In the genomic region with DNA sequence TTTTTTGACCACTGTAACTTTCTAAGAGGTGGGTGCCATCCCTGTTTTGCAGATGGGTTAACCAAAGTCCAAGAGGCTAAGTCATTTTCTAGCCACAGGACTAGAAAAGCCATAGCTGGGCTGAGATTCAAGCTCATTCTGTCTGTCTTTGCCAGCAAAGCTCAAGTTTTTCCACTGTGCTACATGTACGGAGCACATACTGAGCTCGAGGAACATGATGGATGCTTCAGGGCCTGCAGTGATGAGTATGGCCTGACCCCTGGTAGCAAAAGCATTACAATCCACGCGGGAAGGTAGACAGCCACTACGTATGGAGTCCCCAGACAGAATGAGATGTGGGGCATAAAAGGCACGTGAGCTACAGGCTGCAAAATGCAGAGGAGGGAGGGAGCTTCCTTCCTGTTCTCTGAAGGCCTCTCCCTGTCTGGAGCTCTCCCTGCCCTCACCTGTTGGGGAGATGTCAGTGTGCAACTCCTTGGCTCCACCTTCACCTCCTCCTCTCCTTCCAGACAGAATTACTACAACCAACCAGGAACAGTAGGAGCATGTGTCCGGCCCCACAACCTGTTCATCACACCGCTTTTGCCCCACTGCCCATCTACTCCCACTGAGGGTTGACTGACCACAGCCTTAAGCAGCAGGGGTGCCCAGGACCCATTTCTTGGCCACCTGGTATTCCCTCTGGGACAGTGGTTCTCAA, we compare ENCODE assay signal across 12 cellular contexts. TPM values are rescaled to one million over a fixed set of nuclear protein-coding genes. Genes with fewer than 3 reads are reported as not detected.
DNase-seq lines count a peak whose midpoint lies in the region; ATAC-seq and TF ChIP-seq lines count a peak whose summit lies in the region.
"Had no signal": no experiment of that assay in that cellular context is flagged by ENCODE, and none has a peak within 500 bp of the region (broad histone marks: within the 10 kb centered on the region; RNA-seq: fewer than 3 reads in every experiment).

No MANE protein-coding gene starts in this region.

- H3K27me3 Mint-ChIP-seq in activated T-cell treated with anti-CD3 and anti-CD28 coated beads, Interleukin-2, amount 50 U/mL, for 72 hours (ENCODE audit: low read depth): no peaks in the 10 kb centered on the region
- H3K27me3 Mint-ChIP-seq in activated CD8-positive, alpha-beta T cell treated with anti-CD3 and anti-CD28 coated beads for 36 hours: no peaks in the 10 kb centered on the region

- H3K36me3 ChIP-seq in thymus (ENCODE audit: control insufficient read depth, insufficient read depth): peaks cover 8% of the 10 kb centered on the region
- H3K36me3 ChIP-seq: BE2C, cardiac muscle cell had no signal

- no peak for TF ChIP-seq CTCF in activated CD8-positive, alpha-beta T cell treated with anti-CD3 and anti-CD28 coated beads for 36 hours (IDR thresholded peaks at IDR 0.05)

- no peaks in the 10 kb centered on the region for H3K9me3 Mint-ChIP-seq in activated T-cell treated with anti-CD3 and anti-CD28 coated beads, Interleukin-2, amount 50 U/mL, for 72 hours
- no peaks in the 10 kb centered on the region for H3K9me3 Mint-ChIP-seq in activated CD8-positive, alpha-beta T cell treated with anti-CD3 and anti-CD28 coated beads for 36 hours

- H3K4me3 ChIP-seq in right cardiac atrium (ENCODE audit: low read length) (no peak overlapping the region), thymus (ENCODE audit: low read length) (no peak overlapping the region)
- H3K4me3 ChIP-seq: cardiac muscle cell had no signal

- peak overlapping the region; percentile 95 for H3K27ac Mint-ChIP-seq in activated T-cell treated with anti-CD3 and anti-CD28 coated beads, Interleukin-2, amount 50 U/mL, for 72 hours
- peak overlapping the region; percentile 82 for H3K27ac Mint-ChIP-seq in activated CD8-positive, alpha-beta T cell treated with anti-CD3 and anti-CD28 coated beads for 36 hours

- H3K9me3 ChIP-seq in right cardiac atrium (ENCODE audit: control insufficient read depth, low read length): no peaks in the 10 kb centered on the region
- H3K9me3 ChIP-seq in thymus (ENCODE audit: control insufficient read depth): no peaks in the 10 kb centered on the region
- H3K9me3 ChIP-seq: BE2C had no signal

- 49% methylated on average over 8 of the region's 8 CpGs for whole genome bisulfite sequencing in right cardiac atrium
- 56% methylated on average over 8 of the region's 8 CpGs for WGBS in thymus

- POLR2A ChIA-PET in activated CD8-positive, alpha-beta T cell treated with anti-CD3 and anti-CD28 coated beads for 36 hours (lab: Charles Lee): interaction anchor here (0.8 to 5.1 kb wide), 4 partner anchors 9 to 26 kb away, joined by 3 to 30 read pairs (median 12); partner anchors contain the start of gene ITPRIP

- H3K4me1 ChIP-seq in right cardiac atrium (ENCODE audit: control insufficient read depth, insufficient read depth, low read length) (peaks cover 76% of the 10 kb centered on the region), thymus (ENCODE audit: control insufficient read depth, insufficient read depth, low read length) (peaks cover 33% of the 10 kb centered on the region)
- H3K4me1 ChIP-seq: BE2C had no signal

- intact Hi-C loops in activated CD8-positive, alpha-beta T cell treated with anti-CD3 and anti-CD28 coated beads for 36 hours (cut with micrococcal nuclease): no loop called here
- intact Hi-C loops in right cardiac atrium (cut with DNase I): no loop called here

- H3K27me3 ChIP-seq in right cardiac atrium (ENCODE audit: control insufficient read depth, insufficient read depth) (no peaks in the 10 kb centered on the region), thymus (ENCODE audit: control insufficient read depth, insufficient read depth) (no peaks in the 10 kb centered on the region)
- H3K27me3 ChIP-seq: BE2C, cardiac muscle cell had no signal

- H3K4me3 Mint-ChIP-seq in activated T-cell treated with anti-CD3 and anti-CD28 coated beads, Interleukin-2, amount 50 U/mL, for 72 hours: peak overlapping the region; percentile 55 to 65
- peak overlapping the region; percentile 16 for H3K4me3 Mint-ChIP-seq in activated CD8-positive, alpha-beta T cell treated with anti-CD3 and anti-CD28 coated beads for 36 hours

- H3K4me1 Mint-ChIP-seq in activated T-cell treated with anti-CD3 and anti-CD28 coated beads, Interleukin-2, amount 50 U/mL, for 72 hours (ENCODE audit: low read depth): peaks cover 70% of the 10 kb centered on the region
- H3K4me1 Mint-ChIP-seq in activated CD8-positive, alpha-beta T cell treated with anti-CD3 and anti-CD28 coated beads for 36 hours (ENCODE audit: low read depth): peaks cover 85% of the 10 kb centered on the region

- ATAC-seq in activated T-cell treated with anti-CD3 and anti-CD28 coated beads, Interleukin-2, amount 50 U/mL, for 72 hours (replicated peaks in 1 of 2): no peak
- ATAC-seq in activated CD8-positive, alpha-beta T cell treated with anti-CD3 and anti-CD28 coated beads for 36 hours: no peak
- ATAC-seq in right cardiac atrium: no peak

- H3K27ac ChIP-seq in right cardiac atrium (ENCODE audit: low read length) (peak overlapping the region; percentile 79), thymus (ENCODE audit: low read depth) (peak overlapping the region; percentile 55)

- DNase-seq in activated T-cell treated with anti-CD3 and anti-CD28 coated beads, Interleukin-2, amount 50 U/mL, for 72 hours: no peak
- DNase-seq in activated T-cell treated with anti-CD3 and anti-CD28 coated beads, Interleukin-2, amount 50 U/mL, for 48 hours: no peak
- no peak for DNase-seq in activated CD8-positive, alpha-beta T cell treated with anti-CD3 and anti-CD28 coated beads for 36 hours
- DNase-seq in right cardiac atrium (peak in 1 of 3 donors; percentile 20), foreskin melanocyte (no peak), SK-N-DZ (ENCODE audit: low spot score) (no peak), A172 (ENCODE audit: low spot score) (no peak)
- DNase-seq: BE2C, islet precursor cell, NCI-H2029 had no signal

- H3K36me3 Mint-ChIP-seq in activated T-cell treated with anti-CD3 and anti-CD28 coated beads, Interleukin-2, amount 50 U/mL, for 72 hours (ENCODE audit: insufficient read depth in 2 of 2): peaks cover 3 to 5% of the 10 kb centered on the region in 2 donors
- H3K36me3 Mint-ChIP-seq in activated CD8-positive, alpha-beta T cell treated with anti-CD3 and anti-CD28 coated beads for 36 hours (ENCODE audit: low read depth): peaks cover 33% of the 10 kb centered on the region

- CTCF ChIA-PET in activated CD8-positive, alpha-beta T cell treated with anti-CD3 and anti-CD28 coated beads for 36 hours (lab: Charles Lee): interaction anchor here (0.9 to 5.3 kb wide), 7 partner anchors 16 to 49 kb away, joined by 3 to 28 read pairs (median 5); partner anchors contain the start of gene CFAP58

RNA-seq across cellular contexts. Expression of gene ITPRIP, which starts 16.4 kb away (rescaled TPM):
- 10 to 100 TPM; 27.8 to 29.7 TPM for total RNA-seq in activated T-cell treated with anti-CD3 and anti-CD28 coated beads, Interleukin-2, amount 50 U/mL, for 72 hours
- total RNA-seq in activated CD8-positive, alpha-beta T cell treated with anti-CD3 and anti-CD28 coated beads for 36 hours: 10 to 100 TPM; 18.3 to 18.9 TPM
- total RNA-seq in right cardiac atrium: 10 to 100 TPM; 29.1 to 83.3 (median 41.9) TPM
- polyA plus RNA-seq in right cardiac atrium (44.8 TPM), thymus (13.6 TPM)
- polyA plus RNA-seq in SK-N-DZ (2014; cell fraction: cytosol; rRNA removed): 0.40 and 0.52 TPM in 2 replicates
- polyA plus RNA-seq in SK-N-DZ (2014; cell fraction: nucleus; rRNA removed): 0.04 and 0.88 TPM in 2 replicates
- total RNA-seq in A172 (2014; rRNA removed; shearing (Covaris generic)): 4.8 and 6.2 TPM in 2 replicates

RNA-seq across cellular contexts. Expression of gene CFAP58, which starts 31.8 kb away (rescaled TPM):
- 1 to 10 TPM in 1 of 2 donors, under 1 TPM in 1; 0.72 to 1.1 TPM for total RNA-seq in activated T-cell treated with anti-CD3 and anti-CD28 coated beads, Interleukin-2, amount 50 U/mL, for 72 hours
- under 1 TPM; 0.27 to 0.38 TPM for total RNA-seq in activated CD8-positive, alpha-beta T cell treated with anti-CD3 and anti-CD28 coated beads for 36 hours
- total RNA-seq in right cardiac atrium: 1 to 10 TPM; 2.9 to 5.4 (median 3.4) TPM
- polyA plus RNA-seq in right cardiac atrium (2.9 TPM), thymus (0.34 TPM)
- polyA plus RNA-seq in SK-N-DZ (2014; cell fraction: cytosol; rRNA removed): 0.05 TPM in 1 of 2 replicates, not detected in the other
- 0.07 TPM in 1 of 2 replicates, not detected in the other for polyA plus RNA-seq in SK-N-DZ (2014; cell fraction: nucleus; rRNA removed)
- total RNA-seq in A172 (2014; rRNA removed; shearing (Covaris generic)): 0.74 and 0.83 TPM in 2 replicates

RNA-seq across cellular contexts. Expression of gene GSTO2, which starts 52.9 kb away (rescaled TPM):
- 1 to 10 TPM; 6.8 to 9.5 TPM for total RNA-seq in activated T-cell treated with anti-CD3 and anti-CD28 coated beads, Interleukin-2, amount 50 U/mL, for 72 hours
- 1 to 10 TPM; 1.8 to 2.7 TPM for total RNA-seq in activated CD8-positive, alpha-beta T cell treated with anti-CD3 and anti-CD28 coated beads for 36 hours
- total RNA-seq in right cardiac atrium: 1 to 10 TPM in 1 of 4 donors, under 1 TPM in 3; 0.37 to 1.1 (median 0.72) TPM
- polyA plus RNA-seq in right cardiac atrium: 0.43 TPM
- 16.1 TPM for polyA plus RNA-seq in thymus
- 1.8 TPM in 1 of 2 replicates, not detected in the other for polyA plus RNA-seq in SK-N-DZ (2014; cell fraction: cytosol; rRNA removed)
- 0.76 TPM in 1 of 2 replicates, not detected in the other for polyA plus RNA-seq in SK-N-DZ (2014; cell fraction: nucleus; rRNA removed)
- total RNA-seq in A172 (2014; rRNA removed; shearing (Covaris generic)): 0.38 and 5.2 TPM in 2 replicates
